Comparison of ENCODE assay signal across 5 cellular contexts in the genomic region with DNA sequence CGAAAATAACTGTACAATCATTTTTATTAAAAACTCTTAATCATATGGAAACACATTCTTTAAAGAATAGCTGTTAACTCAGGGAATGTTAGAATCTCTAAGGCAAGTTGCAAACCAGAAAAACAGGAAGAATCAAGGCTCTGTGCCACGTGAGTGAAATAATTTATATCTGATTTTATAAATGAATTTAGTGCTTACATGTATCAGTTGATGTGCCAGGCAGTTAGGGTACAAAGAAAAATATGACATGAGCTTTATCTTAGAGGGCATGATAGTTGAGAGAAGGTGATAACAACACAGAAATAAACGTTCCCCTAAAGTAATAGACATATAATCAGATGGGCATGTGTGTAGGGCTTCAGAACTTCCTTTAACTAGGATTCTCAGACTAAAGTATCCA.
"Had no signal": no experiment of that assay in that cellular context is flagged by ENCODE, and none has a peak within 500 bp of the region (broad histone marks: within the 10 kb centered on the region; RNA-seq: fewer than 3 reads in every experiment).

No MANE protein-coding gene starts in this region.

- DNase-seq: H9, HCEC 1CT had no signal

- H3K4me2 ChIP-seq: GM23338 had no signal

- H3K4me3 ChIP-seq: GM23338 had no signal

- ATAC-seq: GM23338, HepG2 had no signal

- H3K27ac ChIP-seq: HL-60 had no signal
